In genomic region chr5:35717718-35718117, GRCh38 we compare ENCODE assay signal across 1 cellular context.
TF ChIP-seq lines count a peak whose summit lies in the region.

No MANE protein-coding gene starts in this region.

TF ChIP-seq in H1, 55 proteins besides CTCF, POLR2A, EP300 and RAD21:
- TF ChIP-seq GTF2F1 (IDR thresholded peaks at IDR 0.05; ENCODE audit: borderline replicate concordance, low read depth, low read length) (no peak), GABPA (IDR thresholded peaks at IDR 0.05; ENCODE audit: borderline replicate concordance, insufficient read depth, low read length) (no peak), ATF3 (IDR thresholded peaks at IDR 0.05; ENCODE audit: insufficient read depth, low read depth, low read length) (no peak), TBP (IDR thresholded peaks at IDR 0.05; ENCODE audit: low read depth, low read length) (no peak), TAF1 (IDR thresholded peaks at IDR 0.05; ENCODE audit: low read depth, low read length) (no peak), PHF8 (conservative IDR thresholded peaks at IDR 0.05; ENCODE audit: low read depth, low read length) (no peak), CBX5 (IDR thresholded peaks at IDR 0.05; ENCODE audit: low read depth, low read length) (no peak), RXRA (IDR thresholded peaks at IDR 0.05; ENCODE audit: insufficient read depth, low read depth, low read length) (no peak), ASH2L (IDR thresholded peaks at IDR 0.05; ENCODE audit: low read length) (no peak), SIX5 (IDR thresholded peaks at IDR 0.05; ENCODE audit: low read depth, low read length) (no peak), RBBP5 (IDR thresholded peaks at IDR 0.05; ENCODE audit: borderline replicate concordance, low read depth, low read length) (no peak), MAX (IDR thresholded peaks at IDR 0.05) (no peak), BACH1 (IDR thresholded peaks at IDR 0.05; ENCODE audit: low read length) (no peak), ATF2 (IDR thresholded peaks at IDR 0.05; ENCODE audit: low read length) (no peak), CTBP2 (IDR thresholded peaks at IDR 0.05; ENCODE audit: borderline replicate concordance, insufficient read depth, insufficient read length, low read length) (no peak)
TF ChIP-seq in H1: peak in this region for 0.
